8 cellular contexts compared by ENCODE assay signal in the genomic region with DNA sequence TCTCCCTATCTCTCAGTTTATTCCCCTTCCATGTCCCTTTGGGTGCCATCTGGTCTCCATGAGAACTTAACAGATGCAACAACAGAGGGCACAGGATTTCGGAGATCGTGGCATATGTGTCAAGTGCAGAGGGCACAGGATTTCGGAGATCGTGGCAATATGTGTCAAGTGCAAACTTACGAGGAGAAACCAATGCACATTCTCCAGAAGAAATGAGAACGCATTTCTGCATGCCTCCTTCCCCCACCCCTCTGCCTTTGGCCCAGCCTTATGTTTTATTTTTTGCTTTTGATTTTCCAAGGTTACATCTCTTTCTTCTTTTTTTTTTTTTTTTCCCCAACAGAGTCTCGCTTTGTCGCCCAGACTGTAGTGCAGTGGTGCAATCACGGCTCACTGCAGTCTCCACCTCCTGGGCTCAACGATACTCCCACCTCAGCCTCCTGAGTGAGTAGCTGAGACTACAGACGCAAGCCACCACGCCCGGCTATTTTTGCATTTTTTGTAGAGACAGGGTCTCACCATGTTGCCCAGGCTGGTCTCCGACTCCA. TPM values are rescaled to one million over a fixed set of nuclear protein-coding genes. Genes with fewer than 3 reads are reported as not detected.
DNase-seq lines count a peak whose midpoint lies in the region; ATAC-seq and TF ChIP-seq lines count a peak whose summit lies in the region.

No MANE protein-coding gene starts in this region.

- peaks cover 0 to 6% of the 10 kb centered on the region in 2 donors for H3K27me3 Mint-ChIP-seq in CD8-positive, alpha-beta memory T cell
- no peaks in the 10 kb centered on the region for H3K27me3 Mint-ChIP-seq in activated T-cell treated with anti-CD3 and anti-CD28 coated beads, Interleukin-2, amount 50 U/mL, for 72 hours (ENCODE audit: low read depth)

- no peak for TF ChIP-seq CTCF in sigmoid colon (IDR thresholded peaks at IDR 0.05)

- H3K9ac ChIP-seq in HUES6 (ENCODE audit: low read length), result peak overlapping the region; percentile 28

- peak overlapping the region; percentile 76 for H3K27ac ChIP-seq in CD8-positive, alpha-beta memory T cell (ENCODE audit: low read depth, low read length)
- no peak overlapping the region for H3K27ac ChIP-seq in HUES6 (ENCODE audit: low read depth, low read length)
- H3K27ac ChIP-seq in sigmoid colon, result peak overlapping the region; percentile 86 to 93 (median 90)

- no peaks in the 10 kb centered on the region for H3K9me3 ChIP-seq in CD8-positive, alpha-beta memory T cell (ENCODE audit: low read length)
- H3K9me3 ChIP-seq in HUES6 (ENCODE audit: control insufficient read depth, insufficient read depth, low read depth, low read length) (no peaks in the 10 kb centered on the region), sigmoid colon (no peaks in the 10 kb centered on the region)

- no peak for TF ChIP-seq POLR2A in sigmoid colon (IDR thresholded peaks at IDR 0.05)

- POLR2A ChIA-PET in CD8-positive, alpha-beta memory T cell (lab: Charles Lee), result interaction anchor here (0.6 to 1.4 kb wide), 2 partner anchors 53 to 56 kb away, joined by 3 to 8 read pairs; partner anchors contain the start of gene YME1L1

- H3K36me3 ChIP-seq in CD8-positive, alpha-beta memory T cell (ENCODE audit: insufficient read depth, low read length), result no peaks in the 10 kb centered on the region
- H3K36me3 ChIP-seq in HUES6 (ENCODE audit: control insufficient read depth, insufficient read depth, low read length) (peaks cover 4% of the 10 kb centered on the region; the same call in 1 of the 2 replicates), sigmoid colon (no peaks in the 10 kb centered on the region)

- peaks cover 0 to 8% (median 0%) of the 10 kb centered on the region in 3 donors for H3K36me3 Mint-ChIP-seq in CD8-positive, alpha-beta memory T cell
- H3K36me3 Mint-ChIP-seq in activated T-cell treated with anti-CD3 and anti-CD28 coated beads, Interleukin-2, amount 50 U/mL, for 72 hours (ENCODE audit: insufficient read depth in 2 of 2), result peaks cover 4 to 6% of the 10 kb centered on the region in 2 donors

- CTCF ChIA-PET in CD8-positive, alpha-beta memory T cell (lab: Charles Lee), result no interaction called here

- intact Hi-C loops in head of caudate nucleus (cut with DNase I), result loop anchor here (2.0 kb wide), 1 partner anchor 54 kb away; the partner anchor contains the start of genes MASTL and YME1L1
- intact Hi-C loops in sigmoid colon (cut with DNase I), result loop anchor here (2.0 kb wide), 1 partner anchor 54 kb away; the partner anchor contains the start of genes MASTL and YME1L1

- peaks cover 42 to 55% (median 54%) of the 10 kb centered on the region in 3 donors for H3K4me1 Mint-ChIP-seq in CD8-positive, alpha-beta memory T cell
- peaks cover 66% of the 10 kb centered on the region for H3K4me1 Mint-ChIP-seq in activated T-cell treated with anti-CD3 and anti-CD28 coated beads, Interleukin-2, amount 50 U/mL, for 72 hours (ENCODE audit: low read depth)

- DNase-seq in CD8-positive, alpha-beta memory T cell, result peak; percentile 5 to 57 (median 36)
- DNase-seq in activated T-cell treated with anti-CD3 and anti-CD28 coated beads, Interleukin-2, amount 50 U/mL, for 72 hours, result peak; percentile 35 to 38
- DNase-seq in head of caudate nucleus (peak in 30 of 42 donors; percentile 7 to 60 (median 25)), sigmoid colon (no peak), NCI-H774 (lab: John Stamatoyannopoulos, UW) (no peak), 8988T (no peak), NCI-H1048 (lab: John Stamatoyannopoulos, UW) (no peak)

- H3K4me3 Mint-ChIP-seq in CD8-positive, alpha-beta memory T cell, result peak overlapping the region; percentile 90 to 98 (median 93)
- H3K4me3 Mint-ChIP-seq in activated T-cell treated with anti-CD3 and anti-CD28 coated beads, Interleukin-2, amount 50 U/mL, for 72 hours, result peak overlapping the region; percentile 85 to 90

- WGBS in sigmoid colon, 2 donors, result 21 to 49% methylated on average over 14 of the region's 14 CpGs

- H3K27me3 ChIP-seq in CD8-positive, alpha-beta memory T cell (ENCODE audit: insufficient read depth, low read length, poor library complexity, severe bottlenecking), result no peaks in the 10 kb centered on the region
- no peaks in the 10 kb centered on the region for H3K27me3 ChIP-seq in HUES6 (ENCODE audit: control insufficient read depth, insufficient read depth, low read length)
- H3K27me3 ChIP-seq in sigmoid colon, result no peaks in the 10 kb centered on the region

- peak overlapping the region; percentile 92 to 98 (median 95) for H3K27ac Mint-ChIP-seq in CD8-positive, alpha-beta memory T cell
- peak overlapping the region; percentile 99 for H3K27ac Mint-ChIP-seq in activated T-cell treated with anti-CD3 and anti-CD28 coated beads, Interleukin-2, amount 50 U/mL, for 72 hours

- peak; percentile 36 to 43 for ATAC-seq in activated T-cell treated with anti-CD3 and anti-CD28 coated beads, Interleukin-2, amount 50 U/mL, for 72 hours (replicated peaks in 1 of 2)

- H3K4me3 ChIP-seq in CD8-positive, alpha-beta memory T cell (ENCODE audit: low read length), result peak overlapping the region; percentile 77
- H3K4me3 ChIP-seq in HUES6 (ENCODE audit: low read depth, low read length), result peak overlapping the region; percentile 91
- H3K4me3 ChIP-seq in sigmoid colon, result peak overlapping the region; percentile 47 to 80 (median 64)

- H3K9me3 Mint-ChIP-seq in CD8-positive, alpha-beta memory T cell, result peaks cover 0 to 3% (median 0%) of the 10 kb centered on the region in 5 donors
- no peaks in the 10 kb centered on the region for H3K9me3 Mint-ChIP-seq in activated T-cell treated with anti-CD3 and anti-CD28 coated beads, Interleukin-2, amount 50 U/mL, for 72 hours

- peaks cover 30% of the 10 kb centered on the region for H3K4me1 ChIP-seq in CD8-positive, alpha-beta memory T cell (ENCODE audit: insufficient read depth, low read length)
- H3K4me1 ChIP-seq in HUES6 (ENCODE audit: control insufficient read depth, insufficient read depth, low read length), result 0 out of 2 replicates have a peak, but pooled peaks cover 3% of the 10 kb centered on the region
- H3K4me1 ChIP-seq in sigmoid colon, result peaks cover 0 to 18% (median 14%) of the 10 kb centered on the region in 4 donors

- TF ChIP-seq EP300 in sigmoid colon (IDR thresholded peaks at IDR 0.05), result no peak

RNA-seq across cellular contexts. Expression of gene ANKRD26, which starts 0.6 kb away (rescaled TPM):
- 1 to 10 TPM; 9.5 to 9.7 TPM for total RNA-seq in CD8-positive, alpha-beta memory T cell
- 2.4 TPM for polyA plus RNA-seq in CD8-positive, alpha-beta memory T cell
- 10 to 100 TPM in 1 of 2 donors, 1 to 10 TPM in 1; 8.2 to 10.6 TPM for total RNA-seq in activated T-cell treated with anti-CD3 and anti-CD28 coated beads, Interleukin-2, amount 50 U/mL, for 72 hours
- total RNA-seq in sigmoid colon, result 10 to 100 TPM in 2 of 4 donors, 1 to 10 TPM in 2; 8.6 to 20.5 (median 11.9) TPM
- 1 to 10 TPM; 2.1 to 6.2 (median 3.6) TPM for polyA plus RNA-seq in sigmoid colon

RNA-seq across cellular contexts. Expression of gene YME1L1, which starts 53.3 kb away (rescaled TPM):
- 100 to 1,000 TPM; 121 to 124 TPM for total RNA-seq in CD8-positive, alpha-beta memory T cell
- polyA plus RNA-seq in CD8-positive, alpha-beta memory T cell, result 114 TPM
- total RNA-seq in activated T-cell treated with anti-CD3 and anti-CD28 coated beads, Interleukin-2, amount 50 U/mL, for 72 hours, result 100 to 1,000 TPM; 129 to 143 TPM
- 10 to 100 TPM; 50.7 to 76.0 (median 64.0) TPM for total RNA-seq in sigmoid colon
- 10 to 100 TPM; 45.0 to 54.5 (median 52.2) TPM for polyA plus RNA-seq in sigmoid colon

RNA-seq across cellular contexts. Expression of gene MASTL, which starts 54.3 kb away (rescaled TPM):
- 10 to 100 TPM; 22.6 to 22.8 TPM for total RNA-seq in CD8-positive, alpha-beta memory T cell
- polyA plus RNA-seq in CD8-positive, alpha-beta memory T cell, result 3.4 TPM
- 10 to 100 TPM; 32.6 to 36.0 TPM for total RNA-seq in activated T-cell treated with anti-CD3 and anti-CD28 coated beads, Interleukin-2, amount 50 U/mL, for 72 hours
- total RNA-seq in sigmoid colon, result 1 to 10 TPM; 4.7 to 5.4 (median 5.0) TPM
- polyA plus RNA-seq in sigmoid colon, result 1 to 10 TPM; 1.8 to 6.6 (median 4.6) TPM

Comparison
In these comparisons a context has a peak if more than half of its experiments do, and no peak if none do; other contexts are left out.
1. DNase-seq: peak in CD8-positive, alpha-beta memory T cell (5 of 5), activated T-cell treated with anti-CD3 and anti-CD28 coated beads, Interleukin-2, amount 50 U/mL, for 72 hours (2 of 2) and head of caudate nucleus (30 of 42); none in sigmoid colon (single experiment), NCI-H774 (single experiment), 8988T (single experiment) and NCI-H1048 (single experiment).
2. Peak in every context shown above with its lines, with median percentiles within 50 percentile points of each other: H3K4me3 ChIP-seq.